In genomic region chr13:79973533-79973963, GRCh38 we compare ENCODE assay signal across 8 cellular contexts.
DNase-seq lines count a peak whose midpoint lies in the region; ATAC-seq and TF ChIP-seq lines count a peak whose summit lies in the region.

No MANE protein-coding gene starts in this region.

- no peak overlapping the region for H3K4me2 ChIP-seq in DOHH2 (ENCODE audit: low read length)
- H3K4me2 ChIP-seq in osteoblast (ENCODE audit: insufficient read depth, low read length) = no peak overlapping the region

- H3K4me3 ChIP-seq in DOHH2 (ENCODE audit: low read length) = no peak overlapping the region
- no peak overlapping the region for H3K4me3 ChIP-seq in osteoblast (ENCODE audit: insufficient read depth, low read length)
- H3K4me3 ChIP-seq in vagina = no peak overlapping the region

- no peak for TF ChIP-seq POLR2A in vagina (IDR thresholded peaks at IDR 0.05)

- no peaks in the 10 kb centered on the region for H3K9me2 ChIP-seq in DOHH2 (replicated peaks; ENCODE audit: control insufficient read depth, low read length)

- no peaks in the 10 kb centered on the region for H3K36me3 ChIP-seq in DOHH2 (ENCODE audit: control insufficient read depth, low read length)
- no peaks in the 10 kb centered on the region for H3K36me3 ChIP-seq in osteoblast (ENCODE audit: insufficient read depth, low read length)
- H3K36me3 ChIP-seq in vagina = no peaks in the 10 kb centered on the region

- no peaks in the 10 kb centered on the region for H3K4me1 Mint-ChIP-seq in chondrocyte (ENCODE audit: low read depth)

- no peaks in the 10 kb centered on the region for H3F3A ChIP-seq in DOHH2 (ENCODE audit: control insufficient read depth, insufficient read depth)

- TF ChIP-seq CTCF in DOHH2 (IDR thresholded peaks at IDR 0.05; ENCODE audit: low read depth, low read length, poor library complexity, severe bottlenecking) (peak; percentile 67), chondrocyte (IDR thresholded peaks at IDR 0.05) (peak; percentile 74), osteoblast (IDR thresholded peaks at IDR 0.05; ENCODE audit: extremely low read depth, low read depth, low read length) (peak; percentile 44), vagina (IDR thresholded peaks at IDR 0.05) (peak in 1 of 3 experiments; percentile 25)

- no peak overlapping the region for H3K27ac Mint-ChIP-seq in chondrocyte (ENCODE audit: unreplicated experiment)

- H3K36me3 Mint-ChIP-seq in chondrocyte (ENCODE audit: low read depth) = peaks cover 10% of the 10 kb centered on the region

- no peak overlapping the region for H2AFZ ChIP-seq in osteoblast (ENCODE audit: low read length)

- no peak overlapping the region for H3K4me3 Mint-ChIP-seq in chondrocyte (ENCODE audit: unreplicated experiment)

- peak; percentile 89 for ATAC-seq in GM21360 (IDR thresholded peaks at IDR 0.05; ENCODE audit: unreplicated experiment)
- ATAC-seq in HG03521 (IDR thresholded peaks at IDR 0.05; ENCODE audit: unreplicated experiment) = peak; percentile 71

- H3K27ac ChIP-seq in DOHH2 (ENCODE audit: low read depth, low read length) = no peak overlapping the region
- no peak overlapping the region for H3K27ac ChIP-seq in osteoblast (ENCODE audit: low read depth, low read length)
- no peak overlapping the region for H3K27ac ChIP-seq in vagina

- H3K9me3 Mint-ChIP-seq in chondrocyte (ENCODE audit: low read depth) = peaks cover 46% of the 10 kb centered on the region

- H4K20me1 ChIP-seq in DOHH2 (ENCODE audit: control insufficient read depth, insufficient read depth, low read depth, low read length) = no peaks in the 10 kb centered on the region
- no peaks in the 10 kb centered on the region for H4K20me1 ChIP-seq in osteoblast (ENCODE audit: insufficient read depth, low read length)

- H3K79me2 ChIP-seq in DOHH2 (ENCODE audit: control insufficient read depth, low read length) = no peaks in the 10 kb centered on the region
- no peaks in the 10 kb centered on the region for H3K79me2 ChIP-seq in osteoblast (ENCODE audit: insufficient read depth, low read length)

- H3K4me1 ChIP-seq in DOHH2 (ENCODE audit: control insufficient read depth, low read length) (0 out of 2 replicates have a peak, but pooled peaks cover 2% of the 10 kb centered on the region), osteoblast (ENCODE audit: insufficient read depth, low read length) (no peaks in the 10 kb centered on the region), vagina (no peaks in the 10 kb centered on the region)

- H3K27me3 Mint-ChIP-seq in chondrocyte (ENCODE audit: low read depth) = no peaks in the 10 kb centered on the region

- H3K27me3 ChIP-seq in DOHH2 (ENCODE audit: control insufficient read depth, low read length) (no peaks in the 10 kb centered on the region), osteoblast (ENCODE audit: insufficient read depth, low read length) (no peaks in the 10 kb centered on the region), vagina (no peaks in the 10 kb centered on the region)

- H3K9me3 ChIP-seq in DOHH2 (ENCODE audit: control insufficient read depth, insufficient read depth, low read length) (peaks cover 9% of the 10 kb centered on the region; the same call in 1 of the 2 replicates), osteoblast (ENCODE audit: low read depth, low read length) (no peaks in the 10 kb centered on the region), vagina (no peaks in the 10 kb centered on the region)

- DNase-seq in chondrocyte (ENCODE audit: low spot score) = no peak
- DNase-seq in osteoblast (ENCODE audit: insufficient read length, low spot score, missing footprints) = peak; percentile 6
- DNase-seq in vagina (ENCODE audit: extremely low spot score in 2 of 2) = no peak
- no peak for DNase-seq in DMS114 treated with DMSO at 0.1 percent for 48 hours (lab: John Stamatoyannopoulos, UW; ENCODE audit: unreplicated experiment)
- DNase-seq in T-helper 9 cell = no peak

- intact Hi-C loops in vagina (cut with DNase I) = no loop called here
